Comparison of ENCODE assay signal across 9 cellular contexts in genomic region chr10:70537398-70538194, GRCh38. TPM values are rescaled to one million over a fixed set of nuclear protein-coding genes. Genes with fewer than 3 reads are reported as not detected.
DNase-seq lines count a peak whose midpoint lies in the region; ATAC-seq and TF ChIP-seq lines count a peak whose summit lies in the region.
"Had no signal": no experiment of that assay in that cellular context is flagged by ENCODE, and none has a peak within 500 bp of the region (broad histone marks: within the 10 kb centered on the region; RNA-seq: fewer than 3 reads in every experiment).

No MANE protein-coding gene starts in this region.

- no peak overlapping the region for H3K4me3 ChIP-seq in epithelial cell of proximal tubule (ENCODE audit: low read depth, low read length)

- no peak for ATAC-seq in HG03135 (IDR thresholded peaks at IDR 0.05; ENCODE audit: unreplicated experiment)
- ATAC-seq in HG02571 (IDR thresholded peaks at IDR 0.05; ENCODE audit: unreplicated experiment): no peak

- DNase-seq in SIG-M5 treated with dmso at 0.1 percent for 504 hours (lab: John Stamatoyannopoulos, UW; ENCODE audit: unreplicated experiment) (peak; percentile 26), SIG-M5 (lab: John Stamatoyannopoulos, UW) (no peak), OCI-M1 (lab: John Stamatoyannopoulos, UW) (peak; percentile 64), epithelial cell of proximal tubule (ENCODE audit: low read depth) (no peak), NAMALWA (ENCODE audit: low spot score) (no peak)
- peak in 2 of 3 experiments; percentile 7 to 34 for DNase-seq in stimulated activated CD4-positive, alpha-beta T cell treated with anti-CD3 and anti-CD28 coated beads, TNF-alpha, amount 100 ng/mL, for 24 hours (ENCODE audit: low read depth in 3 of 3)
- DNase-seq: EL had no signal

- peak; percentile 64 for TF ChIP-seq CTCF in epithelial cell of proximal tubule (conservative IDR thresholded peaks at IDR 0.05; ENCODE audit: low read depth, low read length)

RNA-seq across cellular contexts. Expression of gene PALD1, which starts 59.0 kb away (rescaled TPM):
- 3.3 and 3.5 TPM in 2 replicates for total RNA-seq in epithelial cell of proximal tubule

Comparison
In these comparisons a context has a peak if more than half of its experiments do, and no peak if none do; other contexts are left out.
1. DNase-seq: peak in SIG-M5 treated with dmso at 0.1 percent for 504 hours (single experiment), OCI-M1 (single experiment) and stimulated activated CD4-positive, alpha-beta T cell treated with anti-CD3 and anti-CD28 coated beads, TNF-alpha, amount 100 ng/mL, for 24 hours (2 of 3); none in SIG-M5 (single experiment), epithelial cell of proximal tubule (single experiment) and NAMALWA (single experiment).